In genomic region chr6:57316581-57317059, GRCh38 we compare ENCODE assay signal across 1 cellular context.
TF ChIP-seq lines count a peak whose summit lies in the region.

No MANE protein-coding gene starts in this region.

TF ChIP-seq in K562, 482 proteins besides CTCF, POLR2A, EP300 and RAD21 (continued from another document and continues in another):
- TF ChIP-seq, protein P1, sequence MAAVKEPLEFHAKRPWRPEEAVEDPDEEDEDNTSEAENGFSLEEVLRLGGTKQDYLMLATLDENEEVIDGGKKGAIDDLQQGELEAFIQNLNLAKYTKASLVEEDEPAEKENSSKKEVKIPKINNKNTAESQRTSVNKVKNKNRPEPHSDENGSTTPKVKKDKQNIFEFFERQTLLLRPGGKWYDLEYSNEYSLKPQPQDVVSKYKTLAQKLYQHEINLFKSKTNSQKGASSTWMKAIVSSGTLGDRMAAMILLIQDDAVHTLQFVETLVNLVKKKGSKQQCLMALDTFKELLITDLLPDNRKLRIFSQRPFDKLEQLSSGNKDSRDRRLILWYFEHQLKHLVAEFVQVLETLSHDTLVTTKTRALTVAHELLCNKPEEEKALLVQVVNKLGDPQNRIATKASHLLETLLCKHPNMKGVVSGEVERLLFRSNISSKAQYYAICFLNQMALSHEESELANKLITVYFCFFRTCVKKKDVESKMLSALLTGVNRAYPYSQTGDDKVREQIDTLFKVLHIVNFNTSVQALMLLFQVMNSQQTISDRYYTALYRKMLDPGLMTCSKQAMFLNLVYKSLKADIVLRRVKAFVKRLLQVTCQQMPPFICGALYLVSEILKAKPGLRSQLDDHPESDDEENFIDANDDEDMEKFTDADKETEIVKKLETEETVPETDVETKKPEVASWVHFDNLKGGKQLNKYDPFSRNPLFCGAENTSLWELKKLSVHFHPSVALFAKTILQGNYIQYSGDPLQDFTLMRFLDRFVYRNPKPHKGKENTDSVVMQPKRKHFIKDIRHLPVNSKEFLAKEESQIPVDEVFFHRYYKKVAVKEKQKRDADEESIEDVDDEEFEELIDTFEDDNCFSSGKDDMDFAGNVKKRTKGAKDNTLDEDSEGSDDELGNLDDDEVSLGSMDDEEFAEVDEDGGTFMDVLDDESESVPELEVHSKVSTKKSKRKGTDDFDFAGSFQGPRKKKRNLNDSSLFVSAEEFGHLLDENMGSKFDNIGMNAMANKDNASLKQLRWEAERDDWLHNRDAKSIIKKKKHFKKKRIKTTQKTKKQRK (IDR thresholded peaks at IDR 0.05; ENCODE audit: borderline replicate concordance, low read depth, low read length): 0 out of 2 replicates have a peak, but pooled peaks have one; percentile 41
- TF ChIP-seq ETV5 (CRISPR knock-in tag; IDR thresholded peaks at IDR 0.05; ENCODE audit: low read depth) (peak; percentile 58; the same call in 1 of the 2 replicates), EGR1 (conservative IDR thresholded peaks at IDR 0.05) (no peak), MCM7 (IDR thresholded peaks at IDR 0.05) (no peak), MYC (IDR thresholded peaks at IDR 0.05; ENCODE audit: low read depth, low read length) (peak; percentile 42; the same call in 1 of the 2 replicates), MYC (CRISPR knock-in tag; IDR thresholded peaks at IDR 0.05; ENCODE audit: borderline replicate concordance, low read depth) (no peak), MYBL2 (IDR thresholded peaks at IDR 0.05; ENCODE audit: low read depth) (no peak), MYBL2 (CRISPR knock-in tag; IDR thresholded peaks at IDR 0.05; ENCODE audit: borderline replicate concordance) (no peak), XRCC5 (IDR thresholded peaks at IDR 0.05; ENCODE audit: low read depth, low read length) (peak; percentile 61), EZH2 (IDR thresholded peaks at IDR 0.05; ENCODE audit: borderline replicate concordance, low read depth, low read length) (no peak), ZNF561 (CRISPR knock-in tag; conservative IDR thresholded peaks at IDR 0.05) (no peak), SMAD4 (CRISPR knock-in tag; conservative IDR thresholded peaks at IDR 0.05) (peak; percentile 50; the same call in 1 of the 2 replicates), SUPT5H (IDR thresholded peaks at IDR 0.05) (no peak), RB1 (IDR thresholded peaks at IDR 0.05; ENCODE audit: low read depth) (peak; percentile 82), TBL1XR1 (IDR thresholded peaks at IDR 0.05; ENCODE audit: low read length in 2 of 2) (no peak), ZNF324 (CRISPR knock-in tag; IDR thresholded peaks at IDR 0.05) (no peak), CCNT2 (IDR thresholded peaks at IDR 0.05; ENCODE audit: borderline replicate concordance, extremely low read depth, insufficient read length, low read depth, low read length) (no peak), ZNF12 (CRISPR knock-in tag; IDR thresholded peaks at IDR 0.05) (0 out of 2 replicates have a peak, but pooled peaks have one; percentile 33), FOXM1 (IDR thresholded peaks at IDR 0.05; ENCODE audit: low read depth) (no peak), FOXM1 (CRISPR knock-in tag; IDR thresholded peaks at IDR 0.05; ENCODE audit: low read depth) (no peak), WHSC1 (IDR thresholded peaks at IDR 0.05; ENCODE audit: low read length) (no peak), ZNF282 (CRISPR knock-in tag; IDR thresholded peaks at IDR 0.05) (no peak), RBM39 (optimal IDR thresholded peaks at IDR 0.05; ENCODE audit: low read depth, low read length) (no peak), THAP7 (CRISPR knock-in tag; IDR thresholded peaks at IDR 0.05) (no peak), HLTF (IDR thresholded peaks at IDR 0.05) (no peak), DDX20 (tag; IDR thresholded peaks at IDR 0.05; ENCODE audit: low read depth) (no peak), TEAD1 (CRISPR knock-in tag; IDR thresholded peaks at IDR 0.05) (peak in 1 of 2 experiments; percentile 86; a peak in 2 of 4 replicates), LEF1 (IDR thresholded peaks at IDR 0.05) (peak; percentile 44; the same call in 1 of the 2 replicates), ZNF277 (CRISPR knock-in tag; IDR thresholded peaks at IDR 0.05; ENCODE audit: borderline replicate concordance) (no peak), KDM2B (CRISPR knock-in tag; IDR thresholded peaks at IDR 0.05) (no peak), MAZ (CRISPR knock-in tag; conservative IDR thresholded peaks at IDR 0.05 in 1 of 2, IDR thresholded peaks at IDR 0.05 in 1 of 2) (0 out of 4 replicates have a peak, but pooled peaks of 1 of the 2 experiments have one; percentile 33), JUNB (CRISPR knock-in tag; conservative IDR thresholded peaks at IDR 0.05) (no peak), ZNF707 (CRISPR knock-in tag; conservative IDR thresholded peaks at IDR 0.05) (no peak), ZNF24 (IDR thresholded peaks at IDR 0.05) (peak; percentile 77), BRD9 (IDR thresholded peaks at IDR 0.05; ENCODE audit: low read depth, partially characterized antibody) (no peak), ASH1L (IDR thresholded peaks at IDR 0.05; ENCODE audit: borderline replicate concordance, low read depth, partially characterized antibody) (no peak), ZC3H11A (IDR thresholded peaks at IDR 0.05; ENCODE audit: low read depth, low read length) (no peak), ZNF431 (CRISPR knock-in tag; IDR thresholded peaks at IDR 0.05) (0 out of 2 replicates have a peak, but pooled peaks have one; percentile 41), ZNF780A (CRISPR knock-in tag; IDR thresholded peaks at IDR 0.05) (no peak), KAT7 (CRISPR knock-in tag; IDR thresholded peaks at IDR 0.05; ENCODE audit: borderline replicate concordance) (no peak), CREM (IDR thresholded peaks at IDR 0.05; ENCODE audit: low read depth) (peak; percentile 58)
- TF ChIP-seq, protein P2, sequence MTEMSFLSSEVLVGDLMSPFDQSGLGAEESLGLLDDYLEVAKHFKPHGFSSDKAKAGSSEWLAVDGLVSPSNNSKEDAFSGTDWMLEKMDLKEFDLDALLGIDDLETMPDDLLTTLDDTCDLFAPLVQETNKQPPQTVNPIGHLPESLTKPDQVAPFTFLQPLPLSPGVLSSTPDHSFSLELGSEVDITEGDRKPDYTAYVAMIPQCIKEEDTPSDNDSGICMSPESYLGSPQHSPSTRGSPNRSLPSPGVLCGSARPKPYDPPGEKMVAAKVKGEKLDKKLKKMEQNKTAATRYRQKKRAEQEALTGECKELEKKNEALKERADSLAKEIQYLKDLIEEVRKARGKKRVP (CRISPR knock-in tag; IDR thresholded peaks at IDR 0.05): no peak
- TF ChIP-seq, protein P3, sequence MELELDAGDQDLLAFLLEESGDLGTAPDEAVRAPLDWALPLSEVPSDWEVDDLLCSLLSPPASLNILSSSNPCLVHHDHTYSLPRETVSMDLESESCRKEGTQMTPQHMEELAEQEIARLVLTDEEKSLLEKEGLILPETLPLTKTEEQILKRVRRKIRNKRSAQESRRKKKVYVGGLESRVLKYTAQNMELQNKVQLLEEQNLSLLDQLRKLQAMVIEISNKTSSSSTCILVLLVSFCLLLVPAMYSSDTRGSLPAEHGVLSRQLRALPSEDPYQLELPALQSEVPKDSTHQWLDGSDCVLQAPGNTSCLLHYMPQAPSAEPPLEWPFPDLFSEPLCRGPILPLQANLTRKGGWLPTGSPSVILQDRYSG (tag; conservative IDR thresholded peaks at IDR 0.05; ENCODE audit: low read depth): no peak
- TF ChIP-seq, protein P4, sequence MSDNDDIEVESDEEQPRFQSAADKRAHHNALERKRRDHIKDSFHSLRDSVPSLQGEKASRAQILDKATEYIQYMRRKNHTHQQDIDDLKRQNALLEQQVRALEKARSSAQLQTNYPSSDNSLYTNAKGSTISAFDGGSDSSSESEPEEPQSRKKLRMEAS (CRISPR knock-in tag; IDR thresholded peaks at IDR 0.05): peak; percentile 52
- TF ChIP-seq, protein P5, sequence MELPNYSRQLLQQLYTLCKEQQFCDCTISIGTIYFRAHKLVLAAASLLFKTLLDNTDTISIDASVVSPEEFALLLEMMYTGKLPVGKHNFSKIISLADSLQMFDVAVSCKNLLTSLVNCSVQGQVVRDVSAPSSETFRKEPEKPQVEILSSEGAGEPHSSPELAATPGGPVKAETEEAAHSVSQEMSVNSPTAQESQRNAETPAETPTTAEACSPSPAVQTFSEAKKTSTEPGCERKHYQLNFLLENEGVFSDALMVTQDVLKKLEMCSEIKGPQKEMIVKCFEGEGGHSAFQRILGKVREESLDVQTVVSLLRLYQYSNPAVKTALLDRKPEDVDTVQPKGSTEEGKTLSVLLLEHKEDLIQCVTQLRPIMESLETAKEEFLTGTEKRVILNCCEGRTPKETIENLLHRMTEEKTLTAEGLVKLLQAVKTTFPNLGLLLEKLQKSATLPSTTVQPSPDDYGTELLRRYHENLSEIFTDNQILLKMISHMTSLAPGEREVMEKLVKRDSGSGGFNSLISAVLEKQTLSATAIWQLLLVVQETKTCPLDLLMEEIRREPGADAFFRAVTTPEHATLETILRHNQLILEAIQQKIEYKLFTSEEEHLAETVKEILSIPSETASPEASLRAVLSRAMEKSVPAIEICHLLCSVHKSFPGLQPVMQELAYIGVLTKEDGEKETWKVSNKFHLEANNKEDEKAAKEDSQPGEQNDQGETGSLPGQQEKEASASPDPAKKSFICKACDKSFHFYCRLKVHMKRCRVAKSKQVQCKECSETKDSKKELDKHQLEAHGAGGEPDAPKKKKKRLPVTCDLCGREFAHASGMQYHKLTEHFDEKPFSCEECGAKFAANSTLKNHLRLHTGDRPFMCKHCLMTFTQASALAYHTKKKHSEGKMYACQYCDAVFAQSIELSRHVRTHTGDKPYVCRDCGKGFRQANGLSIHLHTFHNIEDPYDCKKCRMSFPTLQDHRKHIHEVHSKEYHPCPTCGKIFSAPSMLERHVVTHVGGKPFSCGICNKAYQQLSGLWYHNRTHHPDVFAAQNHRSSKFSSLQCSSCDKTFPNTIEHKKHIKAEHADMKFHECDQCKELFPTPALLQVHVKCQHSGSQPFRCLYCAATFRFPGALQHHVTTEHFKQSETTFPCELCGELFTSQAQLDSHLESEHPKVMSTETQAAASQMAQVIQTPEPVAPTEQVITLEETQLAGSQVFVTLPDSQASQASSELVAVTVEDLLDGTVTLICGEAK (IDR thresholded peaks at IDR 0.05): no peak
- TF ChIP-seq, protein P5 (CRISPR knock-in tag; IDR thresholded peaks at IDR 0.05): no peak
- TF ChIP-seq, protein P6, sequence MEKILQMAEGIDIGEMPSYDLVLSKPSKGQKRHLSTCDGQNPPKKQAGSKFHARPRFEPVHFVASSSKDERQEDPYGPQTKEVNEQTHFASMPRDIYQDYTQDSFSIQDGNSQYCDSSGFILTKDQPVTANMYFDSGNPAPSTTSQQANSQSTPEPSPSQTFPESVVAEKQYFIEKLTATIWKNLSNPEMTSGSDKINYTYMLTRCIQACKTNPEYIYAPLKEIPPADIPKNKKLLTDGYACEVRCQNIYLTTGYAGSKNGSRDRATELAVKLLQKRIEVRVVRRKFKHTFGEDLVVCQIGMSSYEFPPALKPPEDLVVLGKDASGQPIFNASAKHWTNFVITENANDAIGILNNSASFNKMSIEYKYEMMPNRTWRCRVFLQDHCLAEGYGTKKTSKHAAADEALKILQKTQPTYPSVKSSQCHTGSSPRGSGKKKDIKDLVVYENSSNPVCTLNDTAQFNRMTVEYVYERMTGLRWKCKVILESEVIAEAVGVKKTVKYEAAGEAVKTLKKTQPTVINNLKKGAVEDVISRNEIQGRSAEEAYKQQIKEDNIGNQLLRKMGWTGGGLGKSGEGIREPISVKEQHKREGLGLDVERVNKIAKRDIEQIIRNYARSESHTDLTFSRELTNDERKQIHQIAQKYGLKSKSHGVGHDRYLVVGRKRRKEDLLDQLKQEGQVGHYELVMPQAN (IDR thresholded peaks at IDR 0.05; ENCODE audit: borderline replicate concordance): peak; percentile 61; the same call in 1 of the 2 replicates
- TF ChIP-seq, protein P7, sequence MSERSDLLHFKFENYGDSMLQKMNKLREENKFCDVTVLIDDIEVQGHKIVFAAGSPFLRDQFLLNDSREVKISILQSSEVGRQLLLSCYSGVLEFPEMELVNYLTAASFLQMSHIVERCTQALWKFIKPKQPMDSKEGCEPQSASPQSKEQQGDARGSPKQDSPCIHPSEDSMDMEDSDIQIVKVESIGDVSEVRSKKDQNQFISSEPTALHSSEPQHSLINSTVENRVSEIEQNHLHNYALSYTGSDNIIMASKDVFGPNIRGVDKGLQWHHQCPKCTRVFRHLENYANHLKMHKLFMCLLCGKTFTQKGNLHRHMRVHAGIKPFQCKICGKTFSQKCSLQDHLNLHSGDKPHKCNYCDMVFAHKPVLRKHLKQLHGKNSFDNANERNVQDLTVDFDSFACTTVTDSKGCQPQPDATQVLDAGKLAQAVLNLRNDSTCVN (CRISPR knock-in tag; IDR thresholded peaks at IDR 0.05): no peak
